Comparison of ENCODE assay signal across 9 cellular contexts in genomic region chr4:7828926-7829325, GRCh38.
DNase-seq lines count a peak whose midpoint lies in the region; TF ChIP-seq lines count a peak whose summit lies in the region.
"Had no signal": no experiment of that assay in that cellular context is flagged by ENCODE, and none has a peak within 500 bp of the region (broad histone marks: within the 10 kb centered on the region; RNA-seq: fewer than 3 reads in every experiment).

No MANE protein-coding gene starts in this region.

- no peaks in the 10 kb centered on the region for H3K27me3 ChIP-seq in CD8-positive, alpha-beta memory T cell (ENCODE audit: insufficient read depth, low read length, poor library complexity, severe bottlenecking)
- H3K27me3 ChIP-seq in dorsolateral prefrontal cortex, result no peaks in the 10 kb centered on the region
- H3K27me3 ChIP-seq in neutrophil, result no peaks in the 10 kb centered on the region

- peak overlapping the region; percentile 45 for H3K27ac ChIP-seq in CD8-positive, alpha-beta memory T cell (ENCODE audit: low read depth, low read length)
- H3K27ac ChIP-seq in dorsolateral prefrontal cortex (peak overlapping the region in 55 of 59 donors; percentile 33 to 91 (median 71)), neutrophil (peak overlapping the region; percentile 70)

- no peak for DNase-seq in CD8-positive, alpha-beta memory T cell
- DNase-seq in RPMI7951 (ENCODE audit: low read depth) (peak; percentile 56), dorsolateral prefrontal cortex (no peak), midbrain (lab: John Stamatoyannopoulos, UW) (no peak), NCI-H1105 treated with DMSO at 0.1 percent for 48 hours (lab: John Stamatoyannopoulos, UW) (no peak), NCI-H2107 treated with DMSO at 0.1 percent for 48 hours (lab: John Stamatoyannopoulos, UW; ENCODE audit: unreplicated experiment) (no peak)
- DNase-seq in stimulated activated CD4-positive, alpha-beta T cell treated with anti-CD3 and anti-CD28 coated beads, Interleukin-15, amount 100 ng/mL, for 24 hours, result no peak
- DNase-seq: naive B cell had no signal

- H3K27me3 Mint-ChIP-seq in CD8-positive, alpha-beta memory T cell, result peaks cover 0 to 2% of the 10 kb centered on the region in 2 donors

- peaks cover 49 to 70% (median 69%) of the 10 kb centered on the region in 3 donors for H3K4me1 Mint-ChIP-seq in CD8-positive, alpha-beta memory T cell
- H3K4me1 Mint-ChIP-seq: naive B cell had no signal

- H3K36me3 ChIP-seq in CD8-positive, alpha-beta memory T cell (ENCODE audit: insufficient read depth, low read length), result no peaks in the 10 kb centered on the region
- no peaks in the 10 kb centered on the region for H3K36me3 ChIP-seq in neutrophil

- H3K4me3 Mint-ChIP-seq in CD8-positive, alpha-beta memory T cell, result peak overlapping the region in 4 of 7 donors; percentile 73 to 86 (median 76)
- H3K4me3 Mint-ChIP-seq: naive B cell had no signal

- no peaks in the 10 kb centered on the region for H3K9me3 Mint-ChIP-seq in CD8-positive, alpha-beta memory T cell

- peak overlapping the region; percentile 44 to 97 (median 92) for H3K27ac Mint-ChIP-seq in CD8-positive, alpha-beta memory T cell

- H3K36me3 Mint-ChIP-seq in CD8-positive, alpha-beta memory T cell, result peaks cover 5 to 11% (median 8%) of the 10 kb centered on the region in 3 donors
- H3K36me3 Mint-ChIP-seq: naive B cell had no signal

- POLR2A ChIA-PET in CD8-positive, alpha-beta memory T cell (lab: Charles Lee), result interaction anchor here (1.1 kb wide), 1 partner anchor 111 kb away, joined by 7 read pairs; the partner anchor contains the start of gene AFAP1

- intact Hi-C loops in dorsolateral prefrontal cortex (cut with DNase I), result no loop called here

- H3K9me3 ChIP-seq in CD8-positive, alpha-beta memory T cell (ENCODE audit: low read length), result no peaks in the 10 kb centered on the region
- H3K9me3 ChIP-seq in neutrophil, result no peaks in the 10 kb centered on the region

- peaks cover 34% of the 10 kb centered on the region for H3K4me1 ChIP-seq in CD8-positive, alpha-beta memory T cell (ENCODE audit: insufficient read depth, low read length)
- H3K4me1 ChIP-seq in neutrophil (ENCODE audit: control insufficient read depth in 1 of 2, insufficient read depth in 1 of 2, low read depth in 1 of 2, low read length in 1 of 2), result peaks cover 7 to 18% of the 10 kb centered on the region in 2 experiments

- CTCF ChIA-PET in CD8-positive, alpha-beta memory T cell (lab: Charles Lee), result interaction anchor here (0.8 to 2.8 kb wide), 3 partner anchors 13 to 24 kb away, joined by 4 to 25 read pairs (median 10); no protein-coding TSS in a partner anchor

- TF ChIP-seq CTCF in dorsolateral prefrontal cortex (IDR thresholded peaks at IDR 0.05 in 54 of 56, conservative IDR thresholded peaks at IDR 0.05 in 2 of 56; ENCODE audit: low read depth in 1 of 56, partially characterized antibody in 56 of 56), result no peak
- no peak for TF ChIP-seq CTCF in neutrophil (IDR thresholded peaks at IDR 0.05)

- H3K4me3 ChIP-seq in CD8-positive, alpha-beta memory T cell (ENCODE audit: low read length), result no peak overlapping the region
- H3K4me3 ChIP-seq in dorsolateral prefrontal cortex (no peak overlapping the region), neutrophil (ENCODE audit: low read depth in 1 of 2, low read length in 1 of 2) (no peak overlapping the region)
